4 cellular contexts compared by ENCODE assay signal in the genomic region with DNA sequence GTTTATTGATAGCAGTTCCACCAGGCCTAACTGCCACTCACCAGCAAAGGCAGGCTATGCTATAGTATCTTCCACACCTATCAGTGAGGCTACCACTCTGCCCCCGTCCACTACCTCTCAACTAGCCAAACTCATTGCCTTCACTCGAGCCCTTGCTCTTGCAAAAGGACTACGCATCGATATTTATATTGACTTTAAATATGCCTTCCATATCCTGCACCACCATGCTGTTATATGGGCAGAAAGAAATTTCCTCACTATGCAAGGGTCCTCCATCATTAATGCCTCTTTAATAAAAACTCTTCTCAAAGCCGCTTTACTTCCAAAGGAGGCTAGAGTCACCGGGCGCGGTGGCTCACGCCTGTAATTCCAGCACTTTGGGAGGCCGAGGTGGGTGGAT. TPM values are rescaled to one million over a fixed set of nuclear protein-coding genes. Genes with fewer than 3 reads are reported as not detected.
"Had no signal": no experiment of that assay in that cellular context is flagged by ENCODE, and none has a peak within 500 bp of the region (broad histone marks: within the 10 kb centered on the region; RNA-seq: fewer than 3 reads in every experiment).

No MANE protein-coding gene starts in this region.

RNA-seq across cellular contexts. Expression of a gene that starts 18.4 kb away (rescaled TPM):
- total RNA-seq: LHCN-M2 had no signal

RNA-seq across cellular contexts. Expression of a gene that starts 58.4 kb away (rescaled TPM):
- total RNA-seq: LHCN-M2, M059J, MCF 10A, NCI-H460 had no signal
